In the genomic region with DNA sequence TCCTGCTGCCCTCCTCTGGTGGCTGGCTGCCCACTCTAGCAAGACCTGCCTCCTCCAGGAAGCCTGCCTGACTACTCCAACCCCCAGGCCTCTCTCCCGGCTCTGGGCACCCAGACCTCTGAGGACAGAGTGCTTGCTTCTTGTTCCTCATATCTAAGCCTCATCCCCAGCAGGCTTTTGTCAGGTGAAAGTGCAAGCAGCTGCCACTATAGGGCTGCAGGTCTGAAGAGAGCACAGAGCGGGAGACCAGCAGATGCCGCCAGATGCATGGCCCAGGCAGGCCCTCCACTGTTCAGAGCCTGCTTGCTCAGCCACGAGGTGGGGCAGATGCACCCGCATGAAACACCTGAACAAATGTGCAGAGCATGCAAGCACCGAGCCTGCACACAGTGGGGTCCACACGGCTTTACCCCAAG, we compare ENCODE assay signal across 27 cellular contexts.
DNase-seq lines count a peak whose midpoint lies in the region; ATAC-seq, FAIRE-seq and TF ChIP-seq lines count a peak whose summit lies in the region.
"Had no signal": no experiment of that assay in that cellular context is flagged by ENCODE, and none has a peak within 500 bp of the region (broad histone marks: within the 10 kb centered on the region; RNA-seq: fewer than 3 reads in every experiment).

No MANE protein-coding gene starts in this region.

- H3K9me3 ChIP-seq in A549 (no peaks in the 10 kb centered on the region), GM23248 (ENCODE audit: low read depth) (no peaks in the 10 kb centered on the region)
- H3K9me3 ChIP-seq: stomach, upper lobe of left lung had no signal

- H4K20me1 ChIP-seq in GM23248 (ENCODE audit: insufficient read depth), result no peaks in the 10 kb centered on the region

- H3K4me3 Mint-ChIP-seq in activated T-helper 2 cell treated with anti-CD3 and anti-CD28 coated beads, Interferon-gamma antibody, Interleukin-2, Interleukin-4, amounts not matched to agents 10 μg/mL and 5 μg/mL and 100 μg/mL, durations not matched to agents 14 hours and 24 hours and 36 hours (ENCODE audit: low read depth), result no peak overlapping the region
- H3K4me3 Mint-ChIP-seq: activated naive CD8-positive, alpha-beta T cell treated with anti-CD3 and anti-CD28 coated beads, Interleukin-2, amount 10 ng/mL, durations not matched to agents 7 days and 5 days; activated T-cell treated with anti-CD3 and anti-CD28 coated beads, Interleukin-2, amount 50 U/mL, for 72 hours; brain; naive thymus-derived CD8-positive, alpha-beta T cell had no signal

- no peaks in the 10 kb centered on the region for H3K9me2 ChIP-seq in GM23248 (ENCODE audit: insufficient read depth)

- H3K79me2 ChIP-seq in GM23248 (ENCODE audit: insufficient read depth), result no peaks in the 10 kb centered on the region

- peak in 1 of 2 experiments; percentile 18; a peak in 1 of 5 replicates for TF ChIP-seq RAD21 in A549 (conservative IDR thresholded peaks at IDR 0.05 in 1 of 2, IDR thresholded peaks at IDR 0.05 in 1 of 2)

- no peak overlapping the region for H3K4me3 ChIP-seq in A549
- H3K4me3 ChIP-seq in GM23248, result no peak overlapping the region
- H3K4me3 ChIP-seq: skin epidermis, stomach, upper lobe of left lung had no signal

- peaks cover 2% of the 10 kb centered on the region for H3K4me1 Mint-ChIP-seq in activated T-helper 2 cell treated with anti-CD3 and anti-CD28 coated beads, Interferon-gamma antibody, Interleukin-2, Interleukin-4, amounts not matched to agents 10 μg/mL and 5 μg/mL and 100 μg/mL, durations not matched to agents 14 hours and 24 hours and 36 hours (ENCODE audit: low read depth)

- H3K36me3 ChIP-seq in GM23248 (ENCODE audit: low read depth), result no peaks in the 10 kb centered on the region
- H3K36me3 ChIP-seq: stomach, upper lobe of left lung had no signal

- TF ChIP-seq EP300 in A549 (IDR thresholded peaks at IDR 0.05), result no peak

- ATAC-seq in A549, result peak in 1 of 2 experiments; percentile 27; a peak in 1 of 6 replicates
- peak; percentile 19 for ATAC-seq in esophagus mucosa
- no peak for ATAC-seq in HG02970 (IDR thresholded peaks at IDR 0.05; ENCODE audit: low FRiP score, unreplicated experiment)
- ATAC-seq in HG03135 (IDR thresholded peaks at IDR 0.05; ENCODE audit: unreplicated experiment), result no peak
- ATAC-seq: activated T-cell treated with anti-CD3 and anti-CD28 coated beads, Interleukin-2, amount 50 U/mL, for 72 hours; naive thymus-derived CD8-positive, alpha-beta T cell; PC-3 had no signal

- H3K27me3 ChIP-seq in GM23248 (replicated peaks; ENCODE audit: insufficient read depth), result no peaks in the 10 kb centered on the region
- H3K27me3 ChIP-seq: upper lobe of left lung had no signal

- no peak overlapping the region for H3K27ac Mint-ChIP-seq in activated T-helper 2 cell treated with anti-CD3 and anti-CD28 coated beads, Interferon-gamma antibody, Interleukin-2, Interleukin-4, amounts not matched to agents 10 μg/mL and 5 μg/mL and 100 μg/mL, durations not matched to agents 14 hours and 24 hours and 36 hours
- H3K27ac Mint-ChIP-seq: activated naive CD8-positive, alpha-beta T cell treated with anti-CD3 and anti-CD28 coated beads, Interleukin-2, amount 10 ng/mL, durations not matched to agents 7 days and 5 days; activated T-cell treated with anti-CD3 and anti-CD28 coated beads, Interleukin-2, amount 50 U/mL, for 72 hours; brain; naive thymus-derived CD8-positive, alpha-beta T cell; progenitor cell of endocrine pancreas had no signal

- H3K9me3 Mint-ChIP-seq in activated T-helper 2 cell treated with anti-CD3 and anti-CD28 coated beads, Interferon-gamma antibody, Interleukin-2, Interleukin-4, amounts not matched to agents 10 μg/mL and 5 μg/mL and 100 μg/mL, durations not matched to agents 14 hours and 24 hours and 36 hours, result no peaks in the 10 kb centered on the region
- H3K9me3 Mint-ChIP-seq: activated naive CD8-positive, alpha-beta T cell treated with anti-CD3 and anti-CD28 coated beads, Interleukin-2, amount 10 ng/mL, durations not matched to agents 7 days and 5 days; activated T-cell treated with anti-CD3 and anti-CD28 coated beads, Interleukin-2, amount 50 U/mL, for 72 hours; naive thymus-derived CD8-positive, alpha-beta T cell had no signal

- no peak overlapping the region for H2AFZ ChIP-seq in GM23248

- no peak for TF ChIP-seq CTCF in A549 (IDR thresholded peaks at IDR 0.05)

- intact Hi-C loops in activated T-helper 2 cell treated with anti-CD3 and anti-CD28 coated beads, Interferon-gamma antibody, Interleukin-2, Interleukin-4, amounts not matched to agents 10 μg/mL and 5 μg/mL and 100 μg/mL, durations not matched to agents 14 hours and 24 hours and 36 hours (cut with micrococcal nuclease), result loop anchor here (5.0 to 10.0 kb wide), 2 partner anchors 410 to 677 kb away; no protein-coding TSS in a partner anchor

- H3K36me3 Mint-ChIP-seq in activated T-helper 2 cell treated with anti-CD3 and anti-CD28 coated beads, Interferon-gamma antibody, Interleukin-2, Interleukin-4, amounts not matched to agents 10 μg/mL and 5 μg/mL and 100 μg/mL, durations not matched to agents 14 hours and 24 hours and 36 hours (ENCODE audit: low read depth), result no peaks in the 10 kb centered on the region
- H3K36me3 Mint-ChIP-seq: activated naive CD8-positive, alpha-beta T cell treated with anti-CD3 and anti-CD28 coated beads, Interleukin-2, amount 10 ng/mL, durations not matched to agents 7 days and 5 days; brain; naive thymus-derived CD8-positive, alpha-beta T cell had no signal

- peaks cover 5% of the 10 kb centered on the region for H3K27me3 Mint-ChIP-seq in activated T-helper 2 cell treated with anti-CD3 and anti-CD28 coated beads, Interferon-gamma antibody, Interleukin-2, Interleukin-4, amounts not matched to agents 10 μg/mL and 5 μg/mL and 100 μg/mL, durations not matched to agents 14 hours and 24 hours and 36 hours (ENCODE audit: low read depth)

- H3K27ac ChIP-seq in A549, result no peak overlapping the region
- H3K27ac ChIP-seq in GM23248, result no peak overlapping the region
- H3K27ac ChIP-seq: skin epidermis, stomach, upper lobe of left lung had no signal

- no peaks in the 10 kb centered on the region for H3F3A ChIP-seq in GM23248 (ENCODE audit: insufficient read depth)

- POLR2A ChIA-PET in A549 (lab: Yijun Ruan, JAX), result no interaction called here

- in situ Hi-C loops in GM23248 (cut with MboI), result loop anchor here (10.0 kb wide), 1 partner anchor 750 kb away; no protein-coding TSS in a partner anchor

- CTCF ChIA-PET in A549 (lab: Yijun Ruan, JAX), result interaction anchor here (1.5 to 3.1 kb wide), 2 partner anchors 10 to 747 kb away, joined by 3 to 11 read pairs; no protein-coding TSS in a partner anchor

- WGBS in A549 (ENCODE audit: missing lambda C conversion rate), result 57% methylated on average over 5 of the region's 7 CpGs
- 57 to 59% methylated on average over 6 to 7 of the region's 7 CpGs for WGBS in GM23248 (ENCODE audit: low coverage in 1 of 2, low lambda C conversion rate in 2 of 2, missing lambda C conversion rate in 2 of 2), 2 experiments

- no peak for TF ChIP-seq POLR2A in A549 (IDR thresholded peaks at IDR 0.05; ENCODE audit: low read length)

- no peak overlapping the region for H3K9ac ChIP-seq in GM23248

- DNase-seq in A549 (ENCODE audit: low read depth in 1 of 2, low spot score in 1 of 2) (peak in 1 of 2 experiments; percentile 23), ELF-1 (ENCODE audit: low read depth, low spot score) (peak; percentile 36), NCI-H524 treated with DMSO at 0.1 percent for 48 hours (lab: John Stamatoyannopoulos, UW) (peak; percentile 45), GM23248 (no peak)
- DNase-seq in activated T-helper 2 cell treated with anti-CD3 and anti-CD28 coated beads, Interferon-gamma antibody, Interleukin-2, Interleukin-4, amounts not matched to agents 10 μg/mL and 5 μg/mL and 100 μg/mL, durations not matched to agents 14 hours and 24 hours and 36 hours (ENCODE audit: low spot score), result no peak
- DNase-seq: activated CD4-positive, alpha-beta T cell treated with anti-CD3 and anti-CD28 coated beads for 1 hour; activated naive CD8-positive, alpha-beta T cell treated with anti-CD3 and anti-CD28 coated beads, Interleukin-2, amount 10 ng/mL, durations not matched to agents 7 days and 5 days; activated T-cell treated with anti-CD3 and anti-CD28 coated beads, Interleukin-2, amount 50 U/mL, for 72 hours; AML-193; COR-L47; dermis blood vessel endothelial cell; foreskin melanocyte; mesenchymal stem cell; NCI-H146; NCI-H446 treated with DMSO at 0.1 percent for 48 hours; PC-3; stimulated activated CD4-positive, alpha-beta T cell treated with anti-CD3 and anti-CD28 coated beads, Interleukin-2, amount 100 ng/mL, for 48 hours; stomach; upper lobe of left lung had no signal

- FAIRE-seq in A549 (lab: Jason Lieb, UNC), result no peak
- FAIRE-seq: HTR-8/SVneo had no signal

- H3K4me1 ChIP-seq in A549, result peaks cover 12% of the 10 kb centered on the region; the same call in 1 of the 3 replicates
- H3K4me1 ChIP-seq in GM23248 (ENCODE audit: insufficient read depth), result no peaks in the 10 kb centered on the region

- H3K4me2 ChIP-seq in A549 (no peak overlapping the region), GM23248 (ENCODE audit: unreplicated experiment) (no peak overlapping the region)

TF ChIP-seq in A549, 52 proteins besides CTCF, POLR2A, EP300 and RAD21:
- TF ChIP-seq RFX5 (IDR thresholded peaks at IDR 0.05), result no peak
- peak; percentile 67 for TF ChIP-seq ZFP36 (IDR thresholded peaks at IDR 0.05; ENCODE audit: borderline replicate concordance, partially characterized antibody)
- no peak for TF ChIP-seq EHMT2 (IDR thresholded peaks at IDR 0.05; ENCODE audit: low read depth)

Comparison
In these comparisons a context has a peak if more than half of its experiments do, and no peak if none do; other contexts are left out.
1. DNase-seq: peak in ELF-1 (single experiment) and NCI-H524 treated with DMSO at 0.1 percent for 48 hours (single experiment); none in activated T-helper 2 cell treated with anti-CD3 and anti-CD28 coated beads, Interferon-gamma antibody, Interleukin-2, Interleukin-4, amounts not matched to agents 10 μg/mL and 5 μg/mL and 100 μg/mL, durations not matched to agents 14 hours and 24 hours and 36 hours (single experiment) and GM23248 (single experiment).